Comparison of ENCODE assay signal across 23 cellular contexts in the genomic region with DNA sequence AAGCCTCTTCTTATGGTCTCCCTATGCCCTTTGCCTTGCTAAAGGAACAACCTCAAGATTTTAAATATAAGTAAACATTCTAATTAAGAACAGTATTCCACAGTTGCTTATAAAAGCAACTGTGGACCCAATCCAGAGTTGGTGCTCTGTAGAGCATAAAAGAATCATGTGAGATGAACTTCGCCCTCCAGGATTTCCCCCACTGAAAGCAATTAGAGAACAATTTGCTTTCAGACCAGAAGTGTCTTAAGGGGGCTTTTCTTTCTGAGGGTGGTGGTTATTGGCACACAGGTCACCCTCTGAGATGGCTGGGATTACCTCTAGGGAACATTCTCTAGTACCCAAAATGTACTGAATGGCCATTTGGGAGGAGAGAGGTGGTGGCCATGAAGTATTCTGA.
"Had no signal": no experiment of that assay in that cellular context is flagged by ENCODE, and none has a peak within 500 bp of the region (broad histone marks: within the 10 kb centered on the region; RNA-seq: fewer than 3 reads in every experiment).

No MANE protein-coding gene starts in this region.

- H3K4me3 Mint-ChIP-seq: activated CD4-positive, alpha-beta memory T cell treated with anti-CD3 and anti-CD28 coated beads, Interleukin-2, amount 10 ng/mL, durations not matched to agents 7 days and 5 days; activated naive CD4-positive, alpha-beta T cell treated with anti-CD3 and anti-CD28 coated beads, Interleukin-2, amount 10 ng/mL, durations not matched to agents 7 days and 5 days; activated T-helper 1 cell treated with anti-CD3 and anti-CD28 coated beads, Interleukin-12 subunit alpha, Interleukin-12 subunit beta, Interleukin-2, Interleukin-4 antibody, amounts not matched to agents 30 ng/mL and 10 ng/mL and 1 ng/mL, durations not matched to agents 14 hours and 24 hours and 36 hours; endodermal cell; natural killer cell treated with Interleukin-12 subunit alpha and Interleukin-12 subunit beta and Interleukin-15 and Interleukin-18, amount 100 ng/mL, for 72 hours had no signal

- H3K27me3 ChIP-seq: dorsolateral prefrontal cortex, left lung, right atrium auricular region had no signal

- H3K4me3 ChIP-seq: dorsolateral prefrontal cortex, left lung, right atrium auricular region, skin epidermis, thoracic aorta had no signal

- H3K9me3 Mint-ChIP-seq: activated CD4-positive, alpha-beta memory T cell treated with anti-CD3 and anti-CD28 coated beads, Interleukin-2, amount 10 ng/mL, durations not matched to agents 7 days and 5 days; activated naive CD4-positive, alpha-beta T cell treated with anti-CD3 and anti-CD28 coated beads, Interleukin-2, amount 10 ng/mL, durations not matched to agents 7 days and 5 days; activated T-helper 1 cell treated with anti-CD3 and anti-CD28 coated beads, Interleukin-12 subunit alpha, Interleukin-12 subunit beta, Interleukin-2, Interleukin-4 antibody, amounts not matched to agents 30 ng/mL and 10 ng/mL and 1 ng/mL, durations not matched to agents 14 hours and 24 hours and 36 hours; endodermal cell; natural killer cell treated with Interleukin-12 subunit alpha and Interleukin-12 subunit beta and Interleukin-15 and Interleukin-18, amount 100 ng/mL, for 72 hours had no signal

- DNase-seq: activated CD4-positive, alpha-beta memory T cell treated with anti-CD3 and anti-CD28 coated beads, Interleukin-2, amount 10 ng/mL, durations not matched to agents 7 days and 5 days; activated CD4-positive, alpha-beta T cell treated with anti-CD3 and anti-CD28 coated beads for 4 hours; activated CD8-positive, alpha-beta memory T cell treated with anti-CD3 and anti-CD28 coated beads, Interleukin-2, amount 50 U/mL, for 48 hours; activated naive CD4-positive, alpha-beta T cell treated with anti-CD3 and anti-CD28 coated beads, Interleukin-2, amount 10 ng/mL, durations not matched to agents 7 days and 5 days; amniotic stem cell; dorsolateral prefrontal cortex; endodermal cell; erythroblast; islet precursor cell; left lung; mesenchymal stem cell; occipital lobe; stimulated activated CD4-positive, alpha-beta T cell treated with anti-CD3 and anti-CD28 coated beads, Interleukin-15, amount 100 ng/mL, for 24 hours; stimulated activated CD4-positive, alpha-beta T cell treated with anti-CD3 and anti-CD28 coated beads, Interleukin-4, amount 100 ng/mL, for 1 hour; stimulated activated naive CD4-positive, alpha-beta T cell treated with Interleukin-2 at 50 U/mL for 16 hours; T-helper 17 cell had no signal

- FAIRE-seq: urothelium cell line had no signal

- H3K27ac ChIP-seq: left lung, right atrium auricular region, thoracic aorta had no signal

- ATAC-seq: left lung; natural killer cell treated with Interleukin-12 subunit alpha and Interleukin-12 subunit beta and Interleukin-15 and Interleukin-18, amount 100 ng/mL, for 72 hours; T-helper 17 cell had no signal

- H3K36me3 Mint-ChIP-seq: natural killer cell treated with Interleukin-12 subunit alpha and Interleukin-12 subunit beta and Interleukin-15 and Interleukin-18, amount 100 ng/mL, for 72 hours had no signal

- H3K27me3 Mint-ChIP-seq: activated CD4-positive, alpha-beta memory T cell treated with anti-CD3 and anti-CD28 coated beads, Interleukin-2, amount 10 ng/mL, durations not matched to agents 7 days and 5 days; activated naive CD4-positive, alpha-beta T cell treated with anti-CD3 and anti-CD28 coated beads, Interleukin-2, amount 10 ng/mL, durations not matched to agents 7 days and 5 days; natural killer cell treated with Interleukin-12 subunit alpha and Interleukin-12 subunit beta and Interleukin-15 and Interleukin-18, amount 100 ng/mL, for 72 hours; progenitor cell of endocrine pancreas; T-helper 17 cell had no signal

- H3K9me3 ChIP-seq: left lung, right atrium auricular region, thoracic aorta had no signal

- H3K27ac Mint-ChIP-seq: activated naive CD4-positive, alpha-beta T cell treated with anti-CD3 and anti-CD28 coated beads, Interleukin-2, amount 10 ng/mL, durations not matched to agents 7 days and 5 days; activated T-helper 1 cell treated with anti-CD3 and anti-CD28 coated beads, Interleukin-12 subunit alpha, Interleukin-12 subunit beta, Interleukin-2, Interleukin-4 antibody, amounts not matched to agents 30 ng/mL and 10 ng/mL and 1 ng/mL, durations not matched to agents 14 hours and 24 hours and 36 hours; endodermal cell; natural killer cell treated with Interleukin-12 subunit alpha and Interleukin-12 subunit beta and Interleukin-15 and Interleukin-18, amount 100 ng/mL, for 72 hours; progenitor cell of endocrine pancreas; T-helper 17 cell had no signal
